Comparison of ENCODE assay signal across 29 cellular contexts in the genomic region with DNA sequence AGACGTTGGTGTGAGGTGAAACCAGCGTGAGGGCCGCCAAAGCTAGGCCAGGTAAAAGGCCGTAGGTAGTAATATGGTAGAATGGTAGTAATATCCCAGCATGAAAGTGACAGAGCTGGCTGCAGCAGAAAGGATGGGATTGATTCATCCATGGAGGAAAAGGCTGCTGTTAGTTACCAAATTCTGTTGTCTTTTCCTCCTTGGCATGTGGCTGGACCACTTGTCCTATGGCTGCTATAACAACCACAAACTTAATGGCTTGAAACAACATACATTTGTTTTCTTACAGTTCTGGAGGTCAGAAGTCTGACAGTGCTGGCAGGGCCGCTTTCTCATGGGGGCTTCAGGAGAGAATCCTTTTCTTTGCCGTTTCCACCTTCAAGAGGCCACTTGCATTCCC. TPM values are rescaled to one million over a fixed set of nuclear protein-coding genes. Genes with fewer than 3 reads are reported as not detected.
A peak's percentile ranks its signal among the peaks of the same experiment; 100 is the strongest.
DNase-seq lines count a peak whose midpoint lies in the region; TF ChIP-seq lines count a peak whose summit lies in the region.
"Had no signal": no experiment of that assay in that cellular context is flagged by ENCODE, and none has a peak within 500 bp of the region (broad histone marks: within the 10 kb centered on the region; RNA-seq: fewer than 3 reads in every experiment).

No MANE protein-coding gene starts in this region.

- H3K4me1 ChIP-seq in mammary epithelial cell (ENCODE audit: insufficient read depth, low read length) (peaks cover 16% of the 10 kb centered on the region), breast epithelium (no peaks in the 10 kb centered on the region), mesodermal cell (ENCODE audit: control insufficient read depth, insufficient read depth, low read length, poor library complexity, severe bottlenecking) (peaks cover 3% of the 10 kb centered on the region), transverse colon (peaks cover 0 to 13% (median 8%) of the 10 kb centered on the region in 4 donors), esophagus muscularis mucosa (peaks cover 0 to 8% (median 7%) of the 10 kb centered on the region in 4 donors)
- H3K4me1 ChIP-seq: lower lobe of right lung, parathyroid adenoma, spleen had no signal

- dilution Hi-C loops in mammary epithelial cell (cut with HindIII; ENCODE audit: low sequenced_read_pairs), result no loop called here

- peak overlapping the region; percentile 4 for H2AFZ ChIP-seq in mammary epithelial cell (ENCODE audit: low read depth, low read length)
- H2AFZ ChIP-seq: parathyroid adenoma had no signal

- H3K4me3 ChIP-seq in mammary epithelial cell (replicated peaks in 1 of 3; ENCODE audit: insufficient read depth in 1 of 3, low read depth in 2 of 3, low read length in 3 of 3) (no peak overlapping the region), breast epithelium (no peak overlapping the region), mesodermal cell (ENCODE audit: extremely low read depth, insufficient read depth, low read length, poor library complexity, severe bottlenecking) (no peak overlapping the region), transverse colon (no peak overlapping the region), esophagus muscularis mucosa (no peak overlapping the region)
- H3K4me3 ChIP-seq: coronary artery, lower lobe of right lung, spleen had no signal

- no peaks in the 10 kb centered on the region for H3K9me3 Mint-ChIP-seq in chondrocyte (ENCODE audit: low read depth)
- H3K9me3 Mint-ChIP-seq: activated naive CD4-positive, alpha-beta T cell treated with anti-CD3 and anti-CD28 coated beads, Interleukin-2, amount 50 U/mL, for 24 hours; CD4-positive, CD25-positive, alpha-beta regulatory T cell; effector memory CD8-positive, alpha-beta T cell; nephron had no signal

- no peak overlapping the region for H3K4me3 Mint-ChIP-seq in chondrocyte (ENCODE audit: unreplicated experiment)
- H3K4me3 Mint-ChIP-seq: activated CD8-positive, alpha-beta T cell treated with anti-CD3 and anti-CD28 coated beads, Interleukin-2, amount 10 ng/mL, durations not matched to agents 7 days and 5 days; activated naive CD4-positive, alpha-beta T cell treated with anti-CD3 and anti-CD28 coated beads, Interleukin-2, amount 50 U/mL, for 24 hours; effector memory CD8-positive, alpha-beta T cell; nephron had no signal

- BruUV-seq in mammary epithelial cell (replicated peaks; lab: Mats Ljungman, UMichigan), result no TSS peak

- H3K36me3 ChIP-seq in mammary epithelial cell (ENCODE audit: insufficient read depth, low read length) (no peaks in the 10 kb centered on the region), breast epithelium (no peaks in the 10 kb centered on the region), mesodermal cell (ENCODE audit: control insufficient read depth, insufficient read depth, low read length) (no peaks in the 10 kb centered on the region), transverse colon (no peaks in the 10 kb centered on the region), esophagus muscularis mucosa (no peaks in the 10 kb centered on the region)
- H3K36me3 ChIP-seq: lower lobe of right lung, spleen had no signal

- DNase-seq in mammary epithelial cell (no peak), breast epithelium (ENCODE audit: low spot score in 2 of 2) (no peak), chondrocyte (ENCODE audit: low spot score) (no peak), transverse colon (no peak), anterior cingulate cortex (lab: John Stamatoyannopoulos, UW) (no peak), esophagus muscularis mucosa (ENCODE audit: extremely low spot score) (no peak)
- no peak for DNase-seq in activated CD8-positive, alpha-beta memory T cell treated with anti-CD3 and anti-CD28 coated beads, Interleukin-2, amount 50 U/mL, for 48 hours
- DNase-seq: activated CD4-positive, CD25-positive, alpha-beta regulatory T cell treated with anti-CD3 and anti-CD28 coated beads, Interleukin-2, amount 50 U/mL, for 72 hours; activated CD8-positive, alpha-beta T cell treated with anti-CD3 and anti-CD28 coated beads, Interleukin-2, amount 10 ng/mL, durations not matched to agents 7 days and 5 days; amygdala; CD4-positive, CD25-positive, alpha-beta regulatory T cell; DND-41; effector memory CD8-positive, alpha-beta T cell; KBM-7; lower lobe of right lung; NCI-H1092; NCI-H1694; NCI-H2171; NCI-H524; SHP77; spleen; stimulated activated CD4-positive, alpha-beta T cell treated with anti-CD3 and anti-CD28 coated beads, Interleukin-2, amount 100 ng/mL, for 24 hours; stimulated activated naive CD8-positive, alpha-beta T cell treated with anti-CD3 and anti-CD28 coated beads, Interleukin-15, Interleukin-2, amounts not matched to agents 100 U/mL and 50 U/mL, for 24 hours had no signal

- no peaks in the 10 kb centered on the region for H3K9me3 ChIP-seq in mammary epithelial cell (replicated peaks; ENCODE audit: insufficient read depth, low read length)
- no peaks in the 10 kb centered on the region for H3K9me3 ChIP-seq in breast epithelium
- no peaks in the 10 kb centered on the region for H3K9me3 ChIP-seq in mesodermal cell (ENCODE audit: control insufficient read depth, low read length)
- H3K9me3 ChIP-seq in transverse colon, result no peaks in the 10 kb centered on the region
- no peaks in the 10 kb centered on the region for H3K9me3 ChIP-seq in esophagus muscularis mucosa
- H3K9me3 ChIP-seq: lower lobe of right lung, spleen had no signal

- no peak overlapping the region for H3K9ac ChIP-seq in mammary epithelial cell (ENCODE audit: insufficient read depth, low read length)
- H3K9ac ChIP-seq: parathyroid adenoma had no signal

- H4K20me1 ChIP-seq in mammary epithelial cell (ENCODE audit: insufficient read depth, low read length), result no peaks in the 10 kb centered on the region

- H3K79me2 ChIP-seq in mammary epithelial cell (ENCODE audit: insufficient read depth, low read length), result no peaks in the 10 kb centered on the region
- H3K79me2 ChIP-seq: parathyroid adenoma had no signal

- TF ChIP-seq POLR2A in breast epithelium (IDR thresholded peaks at IDR 0.05), result no peak
- no peak for TF ChIP-seq POLR2A in transverse colon (IDR thresholded peaks at IDR 0.05)
- TF ChIP-seq POLR2A in esophagus muscularis mucosa (IDR thresholded peaks at IDR 0.05; ENCODE audit: low read depth), result no peak

- H3K4me1 Mint-ChIP-seq in chondrocyte (ENCODE audit: low read depth), result peaks cover 30% of the 10 kb centered on the region
- H3K4me1 Mint-ChIP-seq: activated naive CD4-positive, alpha-beta T cell treated with anti-CD3 and anti-CD28 coated beads, Interleukin-2, amount 50 U/mL, for 24 hours had no signal

- WGBS in mammary epithelial cell (ENCODE audit: low coverage, missing lambda C conversion rate), result 88% methylated on average over 6 of the region's 6 CpGs
- WGBS in mesodermal cell (ENCODE audit: insufficient coverage in 2 of 2), 2 experiments, result 85 to 95% methylated on average over 2 to 6 of the region's 6 CpGs
- 91 to 96% methylated on average over 4 to 6 of the region's 6 CpGs for WGBS in transverse colon (ENCODE audit: low coverage in 1 of 2), 2 donors
- 94% methylated on average over 6 of the region's 6 CpGs for WGBS in esophagus muscularis mucosa

- no peaks in the 10 kb centered on the region for H3K27me3 Mint-ChIP-seq in chondrocyte (ENCODE audit: low read depth)
- H3K27me3 Mint-ChIP-seq: activated naive CD4-positive, alpha-beta T cell treated with anti-CD3 and anti-CD28 coated beads, Interleukin-2, amount 50 U/mL, for 24 hours; CD4-positive, CD25-positive, alpha-beta regulatory T cell had no signal

- H3K27me3 ChIP-seq in mammary epithelial cell (ENCODE audit: insufficient read depth, low read length) (no peaks in the 10 kb centered on the region), breast epithelium (no peaks in the 10 kb centered on the region), transverse colon (no peaks in the 10 kb centered on the region), esophagus muscularis mucosa (no peaks in the 10 kb centered on the region)
- H3K27me3 ChIP-seq: foreskin keratinocyte, spleen had no signal

- in situ Hi-C loops in mammary epithelial cell (cut with MboI; ENCODE audit: low sequenced_read_pairs in 2 of 2), result no loop called here
- in situ Hi-C loops in transverse colon (cut with MboI; ENCODE audit: low pct_ligation_motif_present in 1 of 4, low pct_unique_long_range_greater_than_20kb in 1 of 4, low sequenced_read_pairs in 3 of 4), result no loop called here

- H3K27ac Mint-ChIP-seq in chondrocyte (ENCODE audit: unreplicated experiment), result peak overlapping the region; percentile 84
- H3K27ac Mint-ChIP-seq: activated CD8-positive, alpha-beta T cell treated with anti-CD3 and anti-CD28 coated beads, Interleukin-2, amount 10 ng/mL, durations not matched to agents 7 days and 5 days; activated naive CD4-positive, alpha-beta T cell treated with anti-CD3 and anti-CD28 coated beads, Interleukin-2, amount 50 U/mL, for 24 hours; CD4-positive, CD25-positive, alpha-beta regulatory T cell; effector memory CD8-positive, alpha-beta T cell had no signal

- intact Hi-C loops in mammary epithelial cell (cut with micrococcal nuclease), result loop anchor here (1.0 to 10.0 kb wide), 5 partner anchors 48 to 692 kb away; a partner anchor contains a TSS
- intact Hi-C loops in breast epithelium (cut with DNase I; ENCODE audit: low total_unique reads), result no loop called here
- intact Hi-C loops in transverse colon (cut with DNase I; ENCODE audit: low total_unique reads), result no loop called here
- intact Hi-C loops in esophagus muscularis mucosa (cut with DNase I), result no loop called here

- no peak overlapping the region for H3K27ac ChIP-seq in mammary epithelial cell (ENCODE audit: insufficient read depth, low read depth, low read length)
- no peak overlapping the region for H3K27ac ChIP-seq in breast epithelium
- peak overlapping the region; percentile 81 for H3K27ac ChIP-seq in mesodermal cell (ENCODE audit: low read depth, low read length, severe bottlenecking)
- H3K27ac ChIP-seq in transverse colon, result peak overlapping the region in 3 of 4 donors; percentile 2 to 57 (median 33)
- H3K27ac ChIP-seq in esophagus muscularis mucosa (replicated peaks in 1 of 4), result no peak overlapping the region
- H3K27ac ChIP-seq: coronary artery, foreskin keratinocyte, lower lobe of right lung, parathyroid adenoma, spleen had no signal

- CTCF ChIA-PET in mammary epithelial cell (lab: Charles Lee; ENCODE audit: low non-redundant PET), result interaction anchor here (1.1 kb wide), 1 partner anchor 573 kb away, joined by 9 read pairs; no protein-coding TSS in a partner anchor

- H3K4me2 ChIP-seq in mammary epithelial cell (ENCODE audit: insufficient read depth, low read depth, low read length), result no peak overlapping the region

- TF ChIP-seq CTCF in mammary epithelial cell (conservative IDR thresholded peaks at IDR 0.05 in 1 of 2, IDR thresholded peaks at IDR 0.05 in 1 of 2; ENCODE audit: extremely low read depth in 1 of 2, insufficient read depth in 1 of 2, low read depth in 1 of 2, low read length in 2 of 2) (no peak), breast epithelium (IDR thresholded peaks at IDR 0.05) (no peak), chondrocyte (IDR thresholded peaks at IDR 0.05) (no peak), transverse colon (IDR thresholded peaks at IDR 0.05) (no peak), esophagus muscularis mucosa (IDR thresholded peaks at IDR 0.05) (no peak)

- no peak for TF ChIP-seq EP300 in transverse colon (IDR thresholded peaks at IDR 0.05; ENCODE audit: low read depth)
- TF ChIP-seq EP300 in esophagus muscularis mucosa (IDR thresholded peaks at IDR 0.05), result no peak

- H3K36me3 Mint-ChIP-seq in chondrocyte (ENCODE audit: low read depth), result no peaks in the 10 kb centered on the region
- H3K36me3 Mint-ChIP-seq: activated naive CD4-positive, alpha-beta T cell treated with anti-CD3 and anti-CD28 coated beads, Interleukin-2, amount 50 U/mL, for 24 hours; CD4-positive, CD25-positive, alpha-beta regulatory T cell had no signal

RNA-seq across cellular contexts. Expression of a gene that starts 47.8 kb away (rescaled TPM):
- total RNA-seq in mammary epithelial cell, result 10 to 100 TPM; 12.4 to 17.0 TPM
- polyA plus RNA-seq in mammary epithelial cell, result 2.9 TPM
- polyA minus RNA-seq in mammary epithelial cell, result 0.26 TPM
- 1 to 10 TPM; 3.0 to 6.9 (median 4.5) TPM for total RNA-seq in breast epithelium
- total RNA-seq in chondrocyte, result 8.7 to 23.1 TPM (median 23.1 TPM) in 3 replicates
- 6.6 TPM for polyA plus RNA-seq in mesodermal cell (2013, experiment 1 of 2)
- polyA plus RNA-seq in mesodermal cell (2013, experiment 2 of 2), result 5.1 TPM
- total RNA-seq in transverse colon, result 1 to 10 TPM in 3 of 4 donors, under 1 TPM in 1; 0.75 to 8.8 (median 3.0) TPM
- 10 to 100 TPM in 2 of 4 donors, 1 to 10 TPM in 2; 3.3 to 10.8 (median 10.2) TPM for total RNA-seq in esophagus muscularis mucosa

Comparison
In these comparisons a context has a peak if more than half of its experiments do, and no peak if none do; other contexts are left out.
1. H3K27ac ChIP-seq: peak in mesodermal cell (single experiment) and transverse colon (3 of 4); none in mammary epithelial cell (single experiment), breast epithelium (0 of 2) and esophagus muscularis mucosa (0 of 4).